In genomic region chr7:38425509-38425908, GRCh38 we compare ENCODE assay signal across 13 cellular contexts.
DNase-seq lines count a peak whose midpoint lies in the region; ATAC-seq and TF ChIP-seq lines count a peak whose summit lies in the region.
"Had no signal": no experiment of that assay in that cellular context is flagged by ENCODE, and none has a peak within 500 bp of the region (broad histone marks: within the 10 kb centered on the region; RNA-seq: fewer than 3 reads in every experiment).

No MANE protein-coding gene starts in this region.

- H3K4me1 ChIP-seq in CD8-positive, alpha-beta T cell (ENCODE audit: insufficient read depth, low read length) = peaks cover 27% of the 10 kb centered on the region
- H3K4me1 ChIP-seq in esophagus squamous epithelium (no peaks in the 10 kb centered on the region), gastrocnemius medialis (no peaks in the 10 kb centered on the region)

- H3K36me3 ChIP-seq in CD8-positive, alpha-beta T cell (ENCODE audit: insufficient read depth, low read length) = no peaks in the 10 kb centered on the region
- H3K36me3 ChIP-seq in esophagus squamous epithelium = no peaks in the 10 kb centered on the region
- H3K36me3 ChIP-seq in gastrocnemius medialis = no peaks in the 10 kb centered on the region
- H3K36me3 ChIP-seq: right atrium auricular region had no signal

- intact Hi-C loops in CD8-positive, alpha-beta T cell (cut with DNase I, micrococcal nuclease) = no loop called here
- intact Hi-C loops in activated T-helper 2 cell treated with anti-CD3 and anti-CD28 coated beads, Interferon-gamma antibody, Interleukin-2, Interleukin-4, amounts not matched to agents 10 μg/mL and 5 μg/mL and 100 μg/mL, durations not matched to agents 14 hours and 24 hours and 36 hours (cut with micrococcal nuclease) = loop anchor here (5.0 kb wide), 1 partner anchor 52 kb away; no protein-coding TSS in a partner anchor
- intact Hi-C loops in esophagus squamous epithelium (cut with DNase I) (no loop called here), gastrocnemius medialis (cut with DNase I; ENCODE audit: low total_unique reads) (no loop called here)

- H3K9me3 ChIP-seq in CD8-positive, alpha-beta T cell (ENCODE audit: low read length) = no peaks in the 10 kb centered on the region
- H3K9me3 ChIP-seq in esophagus squamous epithelium (no peaks in the 10 kb centered on the region), gastrocnemius medialis (no peaks in the 10 kb centered on the region)
- H3K9me3 ChIP-seq: right atrium auricular region had no signal

- no peaks in the 10 kb centered on the region for H3K36me3 Mint-ChIP-seq in CD8-positive, alpha-beta T cell
- peaks cover 3% of the 10 kb centered on the region for H3K36me3 Mint-ChIP-seq in activated T-helper 2 cell treated with anti-CD3 and anti-CD28 coated beads, Interferon-gamma antibody, Interleukin-2, Interleukin-4, amounts not matched to agents 10 μg/mL and 5 μg/mL and 100 μg/mL, durations not matched to agents 14 hours and 24 hours and 36 hours (ENCODE audit: low read depth)
- H3K36me3 Mint-ChIP-seq: mesothelial cell of epicardium had no signal

- DNase-seq in CD8-positive, alpha-beta T cell = no peak
- no peak for DNase-seq in activated T-helper 2 cell treated with anti-CD3 and anti-CD28 coated beads, Interferon-gamma antibody, Interleukin-2, Interleukin-4, amounts not matched to agents 10 μg/mL and 5 μg/mL and 100 μg/mL, durations not matched to agents 14 hours and 24 hours and 36 hours (ENCODE audit: low spot score)
- DNase-seq in GM13976 (ENCODE audit: low spot score) = no peak
- no peak for DNase-seq in esophagus squamous epithelium (lab: John Stamatoyannopoulos, UW)
- DNase-seq in activated CD4-positive, CD25-positive, alpha-beta regulatory T cell treated with anti-CD3 and anti-CD28 coated beads, Interleukin-2, amount 50 U/mL, for 72 hours = no peak
- no peak for DNase-seq in gastrocnemius medialis
- DNase-seq: anterior cingulate cortex, H9, NCI-H1694 treated with DMSO at 0.1 percent for 48 hours had no signal

- TF ChIP-seq POLR2A in esophagus squamous epithelium (IDR thresholded peaks at IDR 0.05) = no peak
- TF ChIP-seq POLR2A in gastrocnemius medialis (IDR thresholded peaks at IDR 0.05) = no peak

- H3K4me3 Mint-ChIP-seq in CD8-positive, alpha-beta T cell = peak overlapping the region; percentile 44
- H3K4me3 Mint-ChIP-seq in activated T-helper 2 cell treated with anti-CD3 and anti-CD28 coated beads, Interferon-gamma antibody, Interleukin-2, Interleukin-4, amounts not matched to agents 10 μg/mL and 5 μg/mL and 100 μg/mL, durations not matched to agents 14 hours and 24 hours and 36 hours (ENCODE audit: low read depth) = no peak overlapping the region
- H3K4me3 Mint-ChIP-seq: H9, mesothelial cell of epicardium had no signal

- in situ Hi-C loops in GM13976 (cut with MboI; ENCODE audit: low sequenced_read_pairs, unreplicated experiment) = no loop called here
- in situ Hi-C loops in gastrocnemius medialis (cut with MboI; ENCODE audit: low sequenced_read_pairs in 4 of 4) = no loop called here

- H3K4me3 ChIP-seq in CD8-positive, alpha-beta T cell (ENCODE audit: low read depth, low read length) = no peak overlapping the region
- H3K4me3 ChIP-seq in esophagus squamous epithelium = no peak overlapping the region
- H3K4me3 ChIP-seq in gastrocnemius medialis = no peak overlapping the region
- H3K4me3 ChIP-seq: right atrium auricular region had no signal

- H3K9me3 Mint-ChIP-seq in CD8-positive, alpha-beta T cell = peaks cover 11% of the 10 kb centered on the region
- no peaks in the 10 kb centered on the region for H3K9me3 Mint-ChIP-seq in activated T-helper 2 cell treated with anti-CD3 and anti-CD28 coated beads, Interferon-gamma antibody, Interleukin-2, Interleukin-4, amounts not matched to agents 10 μg/mL and 5 μg/mL and 100 μg/mL, durations not matched to agents 14 hours and 24 hours and 36 hours
- H3K9me3 Mint-ChIP-seq: H9, mesothelial cell of epicardium had no signal

- H3K27ac Mint-ChIP-seq in CD8-positive, alpha-beta T cell = peak overlapping the region; percentile 86
- H3K27ac Mint-ChIP-seq in activated T-helper 2 cell treated with anti-CD3 and anti-CD28 coated beads, Interferon-gamma antibody, Interleukin-2, Interleukin-4, amounts not matched to agents 10 μg/mL and 5 μg/mL and 100 μg/mL, durations not matched to agents 14 hours and 24 hours and 36 hours = peak overlapping the region; percentile 13
- H3K27ac Mint-ChIP-seq: H9, mesothelial cell of epicardium had no signal

- H3K27me3 ChIP-seq in CD8-positive, alpha-beta T cell (ENCODE audit: insufficient read depth, low read length) = no peaks in the 10 kb centered on the region
- H3K27me3 ChIP-seq in esophagus squamous epithelium = no peaks in the 10 kb centered on the region
- H3K27me3 ChIP-seq in gastrocnemius medialis = no peaks in the 10 kb centered on the region
- H3K27me3 ChIP-seq: right atrium auricular region had no signal

- 42 to 62% methylated on average over 2 of the region's 2 CpGs for WGBS in esophagus squamous epithelium, 2 donors

- no peaks in the 10 kb centered on the region for H3K27me3 Mint-ChIP-seq in CD8-positive, alpha-beta T cell (ENCODE audit: low read depth)
- peaks cover under 1% of the 10 kb centered on the region for H3K27me3 Mint-ChIP-seq in activated T-helper 2 cell treated with anti-CD3 and anti-CD28 coated beads, Interferon-gamma antibody, Interleukin-2, Interleukin-4, amounts not matched to agents 10 μg/mL and 5 μg/mL and 100 μg/mL, durations not matched to agents 14 hours and 24 hours and 36 hours (ENCODE audit: low read depth)

- CTCF ChIA-PET in CD8-positive, alpha-beta T cell (lab: Charles Lee) = no interaction called here

- TF ChIP-seq CTCF in CD8-positive, alpha-beta T cell (IDR thresholded peaks at IDR 0.05) = no peak
- TF ChIP-seq CTCF in GM13976 (IDR thresholded peaks at IDR 0.05; ENCODE audit: borderline replicate concordance, control extremely low read depth, extremely low read depth, insufficient read depth, missing control alignments) (no peak), esophagus squamous epithelium (IDR thresholded peaks at IDR 0.05) (no peak), gastrocnemius medialis (IDR thresholded peaks at IDR 0.05 in 4 of 5, conservative IDR thresholded peaks at IDR 0.05 in 1 of 5) (no peak)

- no peak overlapping the region for H3K27ac ChIP-seq in CD8-positive, alpha-beta T cell (ENCODE audit: low read depth, low read length)
- H3K27ac ChIP-seq in esophagus squamous epithelium (no peak overlapping the region), gastrocnemius medialis (no peak overlapping the region)
- H3K27ac ChIP-seq: right atrium auricular region had no signal

- POLR2A ChIA-PET in CD8-positive, alpha-beta T cell (lab: Charles Lee) = no interaction called here

- peaks cover 43% of the 10 kb centered on the region for H3K4me1 Mint-ChIP-seq in CD8-positive, alpha-beta T cell (ENCODE audit: low read depth)
- peaks cover 64% of the 10 kb centered on the region for H3K4me1 Mint-ChIP-seq in activated T-helper 2 cell treated with anti-CD3 and anti-CD28 coated beads, Interferon-gamma antibody, Interleukin-2, Interleukin-4, amounts not matched to agents 10 μg/mL and 5 μg/mL and 100 μg/mL, durations not matched to agents 14 hours and 24 hours and 36 hours (ENCODE audit: low read depth)
- H3K4me1 Mint-ChIP-seq: H9, mesothelial cell of epicardium had no signal

- peak; percentile 46 for ATAC-seq in CD8-positive, alpha-beta T cell
- ATAC-seq in GM19452 (IDR thresholded peaks at IDR 0.05; ENCODE audit: unreplicated experiment) = peak; percentile 76
- ATAC-seq in HG03354 (IDR thresholded peaks at IDR 0.05; ENCODE audit: poor library complexity, severe bottlenecking, unreplicated experiment) = peak; percentile 91
- no peak for ATAC-seq in gastrocnemius medialis

Comparison
In these comparisons a context has a peak if more than half of its experiments do, and no peak if none do; other contexts are left out.
1. ATAC-seq: peak in CD8-positive, alpha-beta T cell (single experiment), GM19452 (single experiment) and HG03354 (single experiment); none in gastrocnemius medialis (0 of 2).